8 cellular contexts compared by ENCODE assay signal in the genomic region with DNA sequence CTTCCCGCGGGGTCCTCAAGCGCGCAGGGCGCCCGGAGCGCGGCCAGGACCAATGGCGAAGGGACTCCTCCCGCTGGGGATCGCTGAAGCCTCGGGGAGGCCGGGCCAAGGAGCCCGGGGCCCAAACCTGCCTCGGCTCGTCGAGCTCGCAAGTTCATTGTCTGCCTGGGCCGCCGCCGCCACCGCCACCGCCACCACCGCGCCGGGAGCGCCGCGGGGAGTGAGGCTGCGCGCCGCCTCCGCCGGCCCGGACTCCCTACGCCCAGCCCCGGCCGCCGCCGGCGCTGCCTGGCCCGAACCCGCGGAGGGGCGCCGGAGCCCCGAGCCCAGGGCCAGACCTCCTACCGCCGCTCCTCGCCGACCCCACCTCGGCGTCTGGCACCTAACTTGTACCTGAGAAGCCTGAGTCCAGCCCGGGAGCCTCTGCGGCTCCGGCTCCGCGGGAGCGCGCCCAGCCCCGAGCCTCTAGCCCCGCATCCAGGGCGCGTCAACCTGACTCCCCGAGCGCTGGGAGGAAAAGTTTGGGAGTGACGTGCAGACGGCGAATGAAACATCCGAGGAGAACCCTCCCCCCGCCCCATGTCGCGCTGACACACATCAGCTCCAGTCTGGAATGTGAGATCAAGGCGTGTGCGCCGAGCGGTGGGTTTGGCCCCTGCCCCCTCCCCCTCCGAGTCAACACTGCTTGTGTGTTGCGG. TPM values are rescaled to one million over a fixed set of nuclear protein-coding genes. Genes with fewer than 3 reads are reported as not detected.
DNase-seq lines count a peak whose midpoint lies in the region; ATAC-seq and TF ChIP-seq lines count a peak whose summit lies in the region.

A gene with protein sequence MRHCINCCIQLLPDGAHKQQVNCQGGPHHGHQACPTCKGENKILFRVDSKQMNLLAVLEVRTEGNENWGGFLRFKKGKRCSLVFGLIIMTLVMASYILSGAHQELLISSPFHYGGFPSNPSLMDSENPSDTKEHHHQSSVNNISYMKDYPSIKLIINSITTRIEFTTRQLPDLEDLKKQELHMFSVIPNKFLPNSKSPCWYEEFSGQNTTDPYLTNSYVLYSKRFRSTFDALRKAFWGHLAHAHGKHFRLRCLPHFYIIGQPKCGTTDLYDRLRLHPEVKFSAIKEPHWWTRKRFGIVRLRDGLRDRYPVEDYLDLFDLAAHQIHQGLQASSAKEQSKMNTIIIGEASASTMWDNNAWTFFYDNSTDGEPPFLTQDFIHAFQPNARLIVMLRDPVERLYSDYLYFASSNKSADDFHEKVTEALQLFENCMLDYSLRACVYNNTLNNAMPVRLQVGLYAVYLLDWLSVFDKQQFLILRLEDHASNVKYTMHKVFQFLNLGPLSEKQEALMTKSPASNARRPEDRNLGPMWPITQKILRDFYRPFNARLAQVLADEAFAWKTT (minus strand): TSS at position 523 of the 698 bp plus-strand sequence. CDS start 47,386 bp downstream, outside the sequence.

- intact Hi-C loops in posterior vena cava (cut with DNase I): loop anchor here in 1 of 2 donors (10.0 kb wide), 1 partner anchor 292 kb away; no protein-coding TSS in a partner anchor

- H3K4me1 ChIP-seq in adipocyte (ENCODE audit: control insufficient read depth, insufficient read depth, low read length): peaks cover 7% of the 10 kb centered on the region
- H3K4me1 ChIP-seq in right atrium auricular region: peaks cover 0 to 30% of the 10 kb centered on the region in 2 donors

- H3K9me3 ChIP-seq in adipocyte (ENCODE audit: control insufficient read depth, low read length) (peaks cover 7% of the 10 kb centered on the region), right atrium auricular region (peaks cover 0 to 5% of the 10 kb centered on the region in 2 donors)

- H3K27me3 ChIP-seq in adipocyte (replicated peaks; ENCODE audit: control insufficient read depth, insufficient read depth, low read length) (peaks cover 7% of the 10 kb centered on the region), right atrium auricular region (no peaks in the 10 kb centered on the region)

- DNase-seq in NCI-H1417 (lab: John Stamatoyannopoulos, UW) (peak in 2 of 3 experiments; percentile 66 to 74), NCI-H1417 treated with DMSO at 0.1 percent for 48 hours (lab: John Stamatoyannopoulos, UW) (no peak), adipocyte (ENCODE audit: low read depth) (peak; percentile 90), right atrium auricular region (ENCODE audit: low spot score) (peak; percentile 74), posterior vena cava (ENCODE audit: low spot score) (peak; percentile 84), NCI-H2081 treated with DMSO at 0.1 percent for 48 hours (lab: John Stamatoyannopoulos, UW) (no peak), NCI-H2107 treated with DMSO at 0.1 percent for 48 hours (lab: John Stamatoyannopoulos, UW; ENCODE audit: unreplicated experiment) (no peak)

- no peak for TF ChIP-seq CTCF in right atrium auricular region (IDR thresholded peaks at IDR 0.05)

- peak; percentile 23 for ATAC-seq in HG03520 (IDR thresholded peaks at IDR 0.05; ENCODE audit: unreplicated experiment)

- peak within 1 kb of the TSS; percentile 81 for H3K9ac ChIP-seq in adipocyte (ENCODE audit: low read length)

- H3K36me3 ChIP-seq in adipocyte (ENCODE audit: control insufficient read depth, insufficient read depth, low read length, severe bottlenecking) (no peaks in the 10 kb centered on the region), right atrium auricular region (no peaks in the 10 kb centered on the region)

- H3K4me3 ChIP-seq in adipocyte (ENCODE audit: low read length) (peak within 1 kb of the TSS; percentile 85), right atrium auricular region (peak within 1 kb of the TSS; percentile 52 to 63)

- H3K27ac ChIP-seq in right atrium auricular region: peak within 1 kb of the TSS; percentile 66 to 67

RNA-seq across cellular contexts. Expression of the gene that starts here (rescaled TPM):
- total RNA-seq in right atrium auricular region: 10 to 100 TPM in 1 of 2 donors, 1 to 10 TPM in 1; 7.0 to 14.2 TPM
- 10 to 100 TPM; 25.8 to 30.1 TPM for total RNA-seq in posterior vena cava

Comparison
In these comparisons a context has a peak if more than half of its experiments do, and no peak if none do; other contexts are left out.
1. DNase-seq: peak in NCI-H1417 (2 of 3), adipocyte (single experiment), right atrium auricular region (single experiment) and posterior vena cava (single experiment); none in NCI-H1417 treated with DMSO at 0.1 percent for 48 hours (single experiment), NCI-H2081 treated with DMSO at 0.1 percent for 48 hours (single experiment) and NCI-H2107 treated with DMSO at 0.1 percent for 48 hours (single experiment).